In genomic region chr3:48240711-48241491, GRCh38 we compare ENCODE assay signal across 8 cellular contexts. TPM values are rescaled to one million over a fixed set of nuclear protein-coding genes. Genes with fewer than 3 reads are reported as not detected.
DNase-seq lines count a peak whose midpoint lies in the region; ATAC-seq and TF ChIP-seq lines count a peak whose summit lies in the region.

Gene ZNF589 (plus strand): TSS chr3:48241104. CDS start chr3:48241172, 68 bp downstream.

- intact Hi-C loops in Right ventricle myocardium inferior (cut with DNase I) (no loop called here), transverse colon (cut with DNase I; ENCODE audit: low total_unique reads) (no loop called here)

- TF ChIP-seq CTCF in transverse colon (IDR thresholded peaks at IDR 0.05), result peak; percentile 9 to 20 (median 15)

- peaks cover 23% of the 10 kb centered on the region for H3K4me1 Mint-ChIP-seq in activated naive CD8-positive, alpha-beta T cell (ENCODE audit: low read depth)

- peak within 1 kb of the TSS; percentile 38 for H4K91ac ChIP-seq in trophoblast cell (ENCODE audit: low read depth, low read length)

- H3K9ac ChIP-seq in trophoblast cell (ENCODE audit: low read length), result peak within 1 kb of the TSS; percentile 82

- peak within 1 kb of the TSS; percentile 19 for H3K14ac ChIP-seq in trophoblast cell (ENCODE audit: low read length)

- H3K36me3 Mint-ChIP-seq in activated naive CD8-positive, alpha-beta T cell, result peaks cover 2% of the 10 kb centered on the region

- H3K9me3 ChIP-seq in trophoblast cell (ENCODE audit: insufficient read depth, low read depth, low read length) (peaks cover 1% of the 10 kb centered on the region), transverse colon (no peaks in the 10 kb centered on the region)

- no CpG with 5 or more reads among the region's 57 CpGs for WGBS in trophoblast cell (ENCODE audit: extremely low coverage, insufficient coverage, insufficient read length)
- WGBS in transverse colon (ENCODE audit: low coverage in 1 of 2), 2 donors, result 5% methylated on average over 46 of the region's 57 CpGs; no CpG with 5 or more reads in 1 of the 2 donors

- H2BK12ac ChIP-seq in trophoblast cell (ENCODE audit: low read length), result no peak within 1 kb of the TSS

- no peaks in the 10 kb centered on the region for H3K4me1 ChIP-seq in trophoblast cell (ENCODE audit: control insufficient read depth in 1 of 2, insufficient read depth in 2 of 2, low read length in 2 of 2)
- peaks cover 0 to 24% (median 12%) of the 10 kb centered on the region in 4 donors for H3K4me1 ChIP-seq in transverse colon

- peak; percentile 94 for TF ChIP-seq POLR2A in GM10847 (IDR thresholded peaks at IDR 0.05; ENCODE audit: extremely low read depth, insufficient read length)
- peak; percentile 87 for TF ChIP-seq POLR2A in transverse colon (IDR thresholded peaks at IDR 0.05)

- H2BK120ac ChIP-seq in trophoblast cell (ENCODE audit: insufficient read depth, low read length, poor library complexity), result no peak within 1 kb of the TSS

- TF ChIP-seq EP300 in transverse colon (IDR thresholded peaks at IDR 0.05; ENCODE audit: low read depth), result no peak

- no peaks in the 10 kb centered on the region for H3K27me3 ChIP-seq in trophoblast cell (ENCODE audit: insufficient read depth, low read length)
- H3K27me3 ChIP-seq in transverse colon, result no peaks in the 10 kb centered on the region

- in situ Hi-C loops in transverse colon (cut with MboI; ENCODE audit: low pct_ligation_motif_present in 1 of 4, low pct_unique_long_range_greater_than_20kb in 1 of 4, low sequenced_read_pairs in 3 of 4), result no loop called here

- no peaks in the 10 kb centered on the region for H3K9me3 Mint-ChIP-seq in activated naive CD8-positive, alpha-beta T cell (ENCODE audit: low read depth)

- peaks cover 3% of the 10 kb centered on the region for H3K79me2 ChIP-seq in trophoblast cell (ENCODE audit: control insufficient read depth, insufficient read depth, low read length, poor library complexity)

- ATAC-seq in HG02588 (IDR thresholded peaks at IDR 0.05; ENCODE audit: unreplicated experiment), result peak; percentile 86
- ATAC-seq in Right ventricle myocardium inferior, result peak; percentile 95

- no peak within 1 kb of the TSS for H2AK5ac ChIP-seq in trophoblast cell (ENCODE audit: low read length)

- H3K79me1 ChIP-seq in trophoblast cell (ENCODE audit: low read length), result peaks cover 4% of the 10 kb centered on the region

- DNase-seq in NCI-H1048 (lab: John Stamatoyannopoulos, UW) (peak; percentile 84), SKM-1 (lab: John Stamatoyannopoulos, UW; ENCODE audit: unreplicated experiment) (peak; percentile 96), Right ventricle myocardium inferior (ENCODE audit: missing footprints) (peak; percentile 98), trophoblast cell (peak; percentile 94 to 99), transverse colon (peak; percentile 97)

- H4K8ac ChIP-seq in trophoblast cell (ENCODE audit: low read depth, low read length), result peak within 1 kb of the TSS; percentile 74

- H3K4me3 Mint-ChIP-seq in activated naive CD8-positive, alpha-beta T cell, result peak within 1 kb of the TSS; percentile 92

- H3K23ac ChIP-seq in trophoblast cell (ENCODE audit: low read length), result no peak within 1 kb of the TSS

- H3K27ac ChIP-seq in trophoblast cell (ENCODE audit: low read depth, low read length), result peak within 1 kb of the TSS; percentile 56
- peak within 1 kb of the TSS; percentile 87 to 93 (median 92) for H3K27ac ChIP-seq in transverse colon

- H3K4me2 ChIP-seq in trophoblast cell (ENCODE audit: low read length), result peak within 1 kb of the TSS; percentile 97

- H2BK5ac ChIP-seq in trophoblast cell (ENCODE audit: low read depth, low read length, poor library complexity), result peak within 1 kb of the TSS; percentile 2

- H3K18ac ChIP-seq in trophoblast cell (ENCODE audit: low read length), result peak within 1 kb of the TSS; percentile 67

- peak within 1 kb of the TSS; percentile 58 for H3K4ac ChIP-seq in trophoblast cell (ENCODE audit: low read depth, low read length)

- peak within 1 kb of the TSS; percentile 91 for H3K27ac Mint-ChIP-seq in activated naive CD8-positive, alpha-beta T cell

- peak within 1 kb of the TSS; percentile 83 for H2AFZ ChIP-seq in trophoblast cell (ENCODE audit: insufficient read depth, low read length, poor library complexity)

- H3K36me3 ChIP-seq in trophoblast cell (ENCODE audit: control insufficient read depth in 1 of 2, insufficient read depth in 2 of 2, low read length in 2 of 2) (no peaks in the 10 kb centered on the region), transverse colon (no peaks in the 10 kb centered on the region)

- peak within 1 kb of the TSS; percentile 61 for H4K12ac ChIP-seq in trophoblast cell (ENCODE audit: low read depth, low read length)

- H3K4me3 ChIP-seq in trophoblast cell (ENCODE audit: low read depth, low read length) (peak within 1 kb of the TSS; percentile 90), transverse colon (peak within 1 kb of the TSS; percentile 47 to 74 (median 70))

- no peaks in the 10 kb centered on the region for H3K27me3 Mint-ChIP-seq in activated naive CD8-positive, alpha-beta T cell

RNA-seq across cellular contexts. Expression of gene ZNF589, which starts in this region (rescaled TPM):
- total RNA-seq in Right ventricle myocardium inferior (6.2 TPM), transverse colon (1 to 10 TPM; 1.9 to 9.1 (median 5.8) TPM)
- 4.0 and 4.1 TPM in 2 replicates for polyA plus RNA-seq in trophoblast cell (2013)

Comparison
In these comparisons a context has a peak if more than half of its experiments do, and no peak if none do; other contexts are left out.
1. Peak in every context shown above with its lines: DNase-seq, ATAC-seq, H3K4me3 ChIP-seq and H3K27ac ChIP-seq.